Comparison of ENCODE assay signal across 1 cellular context in the genomic region with DNA sequence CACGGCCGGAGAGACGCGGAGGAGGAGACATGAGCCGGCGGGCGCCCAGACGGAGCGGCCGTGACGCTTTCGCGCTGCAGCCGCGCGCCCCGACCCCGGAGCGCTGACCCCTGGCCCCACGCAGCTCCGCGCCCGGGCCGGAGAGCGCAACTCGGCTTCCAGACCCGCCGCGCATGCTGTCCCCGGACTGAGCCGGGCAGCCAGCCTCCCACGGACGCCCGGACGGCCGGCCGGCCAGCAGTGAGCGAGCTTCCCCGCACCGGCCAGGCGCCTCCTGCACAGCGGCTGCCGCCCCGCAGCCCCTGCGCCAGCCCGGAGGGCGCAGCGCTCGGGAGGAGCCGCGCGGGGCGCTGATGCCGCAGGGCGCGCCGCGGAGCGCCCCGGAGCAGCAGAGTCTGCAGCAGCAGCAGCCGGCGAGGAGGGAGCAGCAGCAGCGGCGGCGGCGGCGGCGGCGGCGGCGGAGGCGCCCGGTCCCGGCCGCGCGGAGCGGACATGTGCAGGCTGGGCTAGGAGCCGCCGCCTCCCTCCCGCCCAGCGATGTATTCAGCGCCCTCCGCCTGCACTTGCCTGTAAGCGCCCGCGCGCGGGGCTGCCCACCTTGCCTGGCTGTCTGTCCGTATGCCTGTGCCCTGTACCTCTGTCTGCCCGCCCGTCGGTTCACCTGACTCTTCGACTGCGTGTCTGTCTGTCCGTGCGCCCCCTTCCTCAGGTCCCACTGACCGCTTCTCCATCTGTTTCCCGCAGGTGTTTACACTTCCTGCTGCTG.
A peak's percentile ranks its signal among the peaks of the same experiment; 100 is the strongest.
TF ChIP-seq lines count a peak whose summit lies in the region.

No MANE protein-coding gene starts in this region.

TF ChIP-seq in HepG2, 621 proteins besides CTCF, POLR2A, EP300 and RAD21:
- no peak for TF ChIP-seq RFX1 (IDR thresholded peaks at IDR 0.05)
- TF ChIP-seq HNRNPLL (IDR thresholded peaks at IDR 0.05; ENCODE audit: low read depth, low read length, poor library complexity, severe bottlenecking): peak; percentile 79
- TF ChIP-seq ZNF777 (CRISPR knock-in tag; IDR thresholded peaks at IDR 0.05): peak; percentile 97
- peak; percentile 3; the same call in 1 of the 2 replicates for TF ChIP-seq UBTF (CRISPR knock-in tag; IDR thresholded peaks at IDR 0.05)
- no peak for TF ChIP-seq ZBTB38 (CRISPR knock-in tag; IDR thresholded peaks at IDR 0.05)
- TF ChIP-seq MTF2 (CRISPR knock-in tag; IDR thresholded peaks at IDR 0.05; ENCODE audit: borderline replicate concordance): no peak
